12 cellular contexts compared by ENCODE assay signal in the genomic region with DNA sequence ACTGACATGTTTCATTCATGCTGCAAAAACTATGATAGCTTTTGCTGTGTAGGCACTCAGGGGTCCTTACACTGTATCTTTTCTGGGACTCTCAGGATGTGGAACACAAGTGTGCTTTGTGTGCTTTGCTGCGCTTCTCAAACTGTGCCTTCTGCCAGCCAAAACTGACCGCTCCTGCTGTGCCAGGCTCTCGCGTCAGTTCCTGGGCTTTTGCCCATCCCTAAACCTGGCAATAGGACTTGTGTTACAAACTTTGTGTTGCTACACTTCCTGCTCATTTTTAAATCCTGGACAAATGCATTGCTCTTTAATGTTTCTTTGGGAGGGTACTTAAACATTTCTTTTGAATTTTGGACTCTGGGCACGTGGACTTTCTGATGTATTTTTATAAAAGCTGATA.
A peak's percentile ranks its signal among the peaks of the same experiment; 100 is the strongest.
DNase-seq lines count a peak whose midpoint lies in the region; ATAC-seq, FAIRE-seq and TF ChIP-seq lines count a peak whose summit lies in the region.
"Had no signal": no experiment of that assay in that cellular context is flagged by ENCODE, and none has a peak within 500 bp of the region (broad histone marks: within the 10 kb centered on the region; RNA-seq: fewer than 3 reads in every experiment).

No MANE protein-coding gene starts in this region.

- TF ChIP-seq POLR2A in H54 (IDR thresholded peaks at IDR 0.05; ENCODE audit: low read depth, low read length), result no peak

- intact Hi-C loops in CD14-positive monocyte (cut with micrococcal nuclease), result no loop called here

- no peak for FAIRE-seq in H54 (lab: Jason Lieb, UNC)

- no peak for TF ChIP-seq CTCF in CD14-positive monocyte (IDR thresholded peaks at IDR 0.05)

- DNase-seq in AG20443 (ENCODE audit: low spot score), result peak; percentile 34
- peak in 57 of 58 donors; percentile 18 to 97 (median 83) for DNase-seq in anterior cingulate cortex (lab: John Stamatoyannopoulos, UW)
- peak; percentile 32 for DNase-seq in foreskin melanocyte
- DNase-seq in occipital lobe (lab: John Stamatoyannopoulos, UW), result peak; percentile 83
- DNase-seq in H54 (ENCODE audit: insufficient read length, low spot score), result no peak
- no peak for DNase-seq in D341Med (ENCODE audit: low spot score)
- no peak for DNase-seq in CD14-positive monocyte (ENCODE audit: low spot score)
- DNase-seq: activated CD4-positive, CD25-positive, alpha-beta regulatory T cell treated with anti-CD3 and anti-CD28 coated beads, Interleukin-2, amount 50 U/mL, for 72 hours; NCI-H2171; SHP77 had no signal

- H3K27ac Mint-ChIP-seq in CD14-positive monocyte, result peak overlapping the region in 2 of 7 donors; percentile 68

- no peak overlapping the region for H3K4me3 Mint-ChIP-seq in CD14-positive monocyte

- H3K4me1 Mint-ChIP-seq in CD14-positive monocyte, result peaks cover 22% of the 10 kb centered on the region

- peaks cover 0 to 3% (median 0%) of the 10 kb centered on the region in 7 donors for H3K9me3 Mint-ChIP-seq in CD14-positive monocyte
- H3K9me3 Mint-ChIP-seq: IgD-negative memory B cell had no signal

- H3K27me3 Mint-ChIP-seq in CD14-positive monocyte (ENCODE audit: low read depth in 3 of 3), result peaks cover 0 to 5% (median 2%) of the 10 kb centered on the region in 3 donors

- ATAC-seq in GM21576 (IDR thresholded peaks at IDR 0.05; ENCODE audit: unreplicated experiment), result no peak

- H3K36me3 Mint-ChIP-seq in CD14-positive monocyte, result no peaks in the 10 kb centered on the region

Comparison
In these comparisons a context has a peak if more than half of its experiments do, and no peak if none do; other contexts are left out.
1. DNase-seq: peak in AG20443 (single experiment), anterior cingulate cortex (57 of 58), foreskin melanocyte (single experiment) and occipital lobe (single experiment); none in H54 (single experiment), D341Med (single experiment) and CD14-positive monocyte (single experiment).